Comparison of ENCODE assay signal across 10 cellular contexts in the genomic region with DNA sequence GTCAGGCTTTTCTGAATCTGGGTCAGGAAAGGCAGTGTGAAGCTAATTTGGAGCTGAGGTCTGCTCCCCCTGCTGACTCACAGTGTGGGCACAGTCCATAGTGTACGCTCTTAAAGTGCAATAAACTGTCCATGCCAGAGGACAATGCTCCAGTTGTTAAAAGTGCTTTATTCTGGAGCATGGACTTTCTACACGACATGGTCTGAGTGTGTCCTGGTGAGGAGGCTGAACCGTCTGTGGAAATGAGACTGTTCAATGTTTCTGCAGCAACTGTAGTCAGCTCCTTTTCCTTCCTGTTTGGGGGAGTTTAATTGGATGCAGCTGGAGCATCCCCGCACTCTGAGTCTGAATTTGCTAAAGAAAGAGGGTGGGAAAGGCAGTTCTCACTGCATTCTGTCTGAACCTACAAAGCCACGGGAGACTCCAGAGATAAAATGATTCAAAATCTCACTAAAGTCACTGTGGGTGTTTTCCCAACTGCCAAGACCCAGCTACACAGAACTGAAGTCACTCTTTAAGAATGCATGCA.
DNase-seq lines count a peak whose midpoint lies in the region; ATAC-seq and TF ChIP-seq lines count a peak whose summit lies in the region.
"Had no signal": no experiment of that assay in that cellular context is flagged by ENCODE, and none has a peak within 500 bp of the region (broad histone marks: within the 10 kb centered on the region; RNA-seq: fewer than 3 reads in every experiment).

No MANE protein-coding gene starts in this region.

- DNase-seq in AG20443 (ENCODE audit: low spot score) (peak; percentile 37), NB4 (ENCODE audit: low read depth) (peak; percentile 25), dedifferentiated amniotic fluid mesenchymal stem cell (ENCODE audit: extremely low spot score) (peak; percentile 17), mesothelial cell of epicardium (ENCODE audit: low spot score in 2 of 2, unreplicated experiment in 2 of 2) (no peak)
- no peak for DNase-seq in activated CD4-positive, alpha-beta T cell treated with anti-CD3 and anti-CD28 coated beads for 48 hours
- DNase-seq in stimulated activated CD4-positive, alpha-beta T cell treated with anti-CD3 and anti-CD28 coated beads, Interleukin-15, amount 100 ng/mL, for 24 hours, result no peak
- DNase-seq: kidney, NCI-H1092 treated with DMSO at 0.1 percent for 48 hours had no signal

- H3K36me3 Mint-ChIP-seq in mesothelial cell of epicardium, result no peaks in the 10 kb centered on the region

- no peaks in the 10 kb centered on the region for H3K9me3 Mint-ChIP-seq in mesothelial cell of epicardium

- no peak overlapping the region for H3K4me3 ChIP-seq in NB4 (ENCODE audit: low read depth, low read length)

- H3K27ac Mint-ChIP-seq in mesothelial cell of epicardium, result peak overlapping the region; percentile 66

- no peak overlapping the region for H3K4me3 Mint-ChIP-seq in mesothelial cell of epicardium

- TF ChIP-seq CTCF in NB4 (IDR thresholded peaks at IDR 0.05; ENCODE audit: low read depth, low read length) (peak; percentile 10), mesothelial cell of epicardium (IDR thresholded peaks at IDR 0.05; ENCODE audit: unreplicated experiment) (no peak)

- ATAC-seq in GM21390 (IDR thresholded peaks at IDR 0.05; ENCODE audit: unreplicated experiment) (no peak), HG03196 (IDR thresholded peaks at IDR 0.05; ENCODE audit: unreplicated experiment) (no peak)

- TF ChIP-seq POLR2A in NB4 (IDR thresholded peaks at IDR 0.05; ENCODE audit: extremely low read depth, insufficient read length), result no peak

- H3K27me3 Mint-ChIP-seq in mesothelial cell of epicardium (ENCODE audit: low read depth), result no peaks in the 10 kb centered on the region

- peaks cover 22% of the 10 kb centered on the region for H3K4me1 Mint-ChIP-seq in mesothelial cell of epicardium

Comparison
In these comparisons a context has a peak if more than half of its experiments do, and no peak if none do; other contexts are left out.
1. DNase-seq: peak in AG20443 (single experiment), NB4 (single experiment) and dedifferentiated amniotic fluid mesenchymal stem cell (single experiment); none in mesothelial cell of epicardium (0 of 2), activated CD4-positive, alpha-beta T cell treated with anti-CD3 and anti-CD28 coated beads for 48 hours (single experiment) and stimulated activated CD4-positive, alpha-beta T cell treated with anti-CD3 and anti-CD28 coated beads, Interleukin-15, amount 100 ng/mL, for 24 hours (single experiment).